Comparison of ENCODE assay signal across 1 cellular context in the genomic region with DNA sequence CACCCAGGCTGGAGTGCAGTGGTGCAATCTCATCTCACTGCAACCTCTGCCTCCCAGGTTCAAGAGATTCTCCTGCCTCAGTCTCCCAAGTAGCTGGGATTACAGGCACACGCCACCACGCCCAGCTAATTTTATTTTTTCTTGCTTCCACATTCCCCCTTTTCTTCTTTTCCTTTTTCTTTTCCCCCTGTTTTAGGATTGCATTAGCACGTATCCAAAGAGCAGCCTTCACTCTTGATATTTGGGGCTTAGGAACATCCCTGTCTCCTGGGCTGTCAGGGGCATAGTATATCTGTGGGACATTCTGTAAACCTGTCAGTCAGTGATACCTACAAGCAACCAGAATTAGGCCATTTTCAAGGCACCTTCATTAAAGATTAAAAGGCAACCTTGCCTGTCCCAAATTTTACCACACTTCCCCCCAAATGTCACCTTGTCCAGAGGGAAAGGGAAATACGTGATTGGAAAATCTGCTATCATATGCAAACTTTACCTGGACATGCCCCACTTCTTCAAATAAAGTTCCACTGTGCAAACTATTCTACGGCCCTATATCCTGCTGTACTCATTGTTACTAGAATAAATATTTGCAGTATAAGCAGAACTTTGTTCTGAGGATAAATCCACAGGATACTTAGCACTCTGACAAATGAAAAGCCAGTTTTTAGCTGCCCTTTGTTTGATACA.
A peak's percentile ranks its signal among the peaks of the same experiment; 100 is the strongest.
TF ChIP-seq lines count a peak whose summit lies in the region.

No MANE protein-coding gene starts in this region.

TF ChIP-seq in HepG2, 621 proteins besides CTCF, POLR2A, EP300 and RAD21 (continued from another document and continues in another):
- TF ChIP-seq, protein P1, sequence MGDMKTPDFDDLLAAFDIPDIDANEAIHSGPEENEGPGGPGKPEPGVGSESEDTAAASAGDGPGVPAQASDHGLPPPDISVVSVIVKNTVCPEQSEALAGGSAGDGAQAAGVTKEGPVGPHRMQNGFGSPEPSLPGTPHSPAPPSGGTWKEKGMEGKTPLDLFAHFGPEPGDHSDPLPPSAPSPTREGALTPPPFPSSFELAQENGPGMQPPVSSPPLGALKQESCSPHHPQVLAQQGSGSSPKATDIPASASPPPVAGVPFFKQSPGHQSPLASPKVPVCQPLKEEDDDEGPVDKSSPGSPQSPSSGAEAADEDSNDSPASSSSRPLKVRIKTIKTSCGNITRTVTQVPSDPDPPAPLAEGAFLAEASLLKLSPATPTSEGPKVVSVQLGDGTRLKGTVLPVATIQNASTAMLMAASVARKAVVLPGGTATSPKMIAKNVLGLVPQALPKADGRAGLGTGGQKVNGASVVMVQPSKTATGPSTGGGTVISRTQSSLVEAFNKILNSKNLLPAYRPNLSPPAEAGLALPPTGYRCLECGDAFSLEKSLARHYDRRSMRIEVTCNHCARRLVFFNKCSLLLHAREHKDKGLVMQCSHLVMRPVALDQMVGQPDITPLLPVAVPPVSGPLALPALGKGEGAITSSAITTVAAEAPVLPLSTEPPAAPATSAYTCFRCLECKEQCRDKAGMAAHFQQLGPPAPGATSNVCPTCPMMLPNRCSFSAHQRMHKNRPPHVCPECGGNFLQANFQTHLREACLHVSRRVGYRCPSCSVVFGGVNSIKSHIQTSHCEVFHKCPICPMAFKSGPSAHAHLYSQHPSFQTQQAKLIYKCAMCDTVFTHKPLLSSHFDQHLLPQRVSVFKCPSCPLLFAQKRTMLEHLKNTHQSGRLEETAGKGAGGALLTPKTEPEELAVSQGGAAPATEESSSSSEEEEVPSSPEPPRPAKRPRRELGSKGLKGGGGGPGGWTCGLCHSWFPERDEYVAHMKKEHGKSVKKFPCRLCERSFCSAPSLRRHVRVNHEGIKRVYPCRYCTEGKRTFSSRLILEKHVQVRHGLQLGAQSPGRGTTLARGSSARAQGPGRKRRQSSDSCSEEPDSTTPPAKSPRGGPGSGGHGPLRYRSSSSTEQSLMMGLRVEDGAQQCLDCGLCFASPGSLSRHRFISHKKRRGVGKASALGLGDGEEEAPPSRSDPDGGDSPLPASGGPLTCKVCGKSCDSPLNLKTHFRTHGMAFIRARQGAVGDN (CRISPR knock-in tag; IDR thresholded peaks at IDR 0.05): no peak
- no peak for TF ChIP-seq TCF12 (IDR thresholded peaks at IDR 0.05)
- TF ChIP-seq TCF12 (CRISPR knock-in tag; IDR thresholded peaks at IDR 0.05): peak; percentile 82; the same call in 1 of the 2 replicates
- TF ChIP-seq ZSCAN9 (CRISPR knock-in tag; IDR thresholded peaks at IDR 0.05; ENCODE audit: borderline replicate concordance): peak; percentile 48; the same call in 1 of the 2 replicates
- TF ChIP-seq, protein P2, sequence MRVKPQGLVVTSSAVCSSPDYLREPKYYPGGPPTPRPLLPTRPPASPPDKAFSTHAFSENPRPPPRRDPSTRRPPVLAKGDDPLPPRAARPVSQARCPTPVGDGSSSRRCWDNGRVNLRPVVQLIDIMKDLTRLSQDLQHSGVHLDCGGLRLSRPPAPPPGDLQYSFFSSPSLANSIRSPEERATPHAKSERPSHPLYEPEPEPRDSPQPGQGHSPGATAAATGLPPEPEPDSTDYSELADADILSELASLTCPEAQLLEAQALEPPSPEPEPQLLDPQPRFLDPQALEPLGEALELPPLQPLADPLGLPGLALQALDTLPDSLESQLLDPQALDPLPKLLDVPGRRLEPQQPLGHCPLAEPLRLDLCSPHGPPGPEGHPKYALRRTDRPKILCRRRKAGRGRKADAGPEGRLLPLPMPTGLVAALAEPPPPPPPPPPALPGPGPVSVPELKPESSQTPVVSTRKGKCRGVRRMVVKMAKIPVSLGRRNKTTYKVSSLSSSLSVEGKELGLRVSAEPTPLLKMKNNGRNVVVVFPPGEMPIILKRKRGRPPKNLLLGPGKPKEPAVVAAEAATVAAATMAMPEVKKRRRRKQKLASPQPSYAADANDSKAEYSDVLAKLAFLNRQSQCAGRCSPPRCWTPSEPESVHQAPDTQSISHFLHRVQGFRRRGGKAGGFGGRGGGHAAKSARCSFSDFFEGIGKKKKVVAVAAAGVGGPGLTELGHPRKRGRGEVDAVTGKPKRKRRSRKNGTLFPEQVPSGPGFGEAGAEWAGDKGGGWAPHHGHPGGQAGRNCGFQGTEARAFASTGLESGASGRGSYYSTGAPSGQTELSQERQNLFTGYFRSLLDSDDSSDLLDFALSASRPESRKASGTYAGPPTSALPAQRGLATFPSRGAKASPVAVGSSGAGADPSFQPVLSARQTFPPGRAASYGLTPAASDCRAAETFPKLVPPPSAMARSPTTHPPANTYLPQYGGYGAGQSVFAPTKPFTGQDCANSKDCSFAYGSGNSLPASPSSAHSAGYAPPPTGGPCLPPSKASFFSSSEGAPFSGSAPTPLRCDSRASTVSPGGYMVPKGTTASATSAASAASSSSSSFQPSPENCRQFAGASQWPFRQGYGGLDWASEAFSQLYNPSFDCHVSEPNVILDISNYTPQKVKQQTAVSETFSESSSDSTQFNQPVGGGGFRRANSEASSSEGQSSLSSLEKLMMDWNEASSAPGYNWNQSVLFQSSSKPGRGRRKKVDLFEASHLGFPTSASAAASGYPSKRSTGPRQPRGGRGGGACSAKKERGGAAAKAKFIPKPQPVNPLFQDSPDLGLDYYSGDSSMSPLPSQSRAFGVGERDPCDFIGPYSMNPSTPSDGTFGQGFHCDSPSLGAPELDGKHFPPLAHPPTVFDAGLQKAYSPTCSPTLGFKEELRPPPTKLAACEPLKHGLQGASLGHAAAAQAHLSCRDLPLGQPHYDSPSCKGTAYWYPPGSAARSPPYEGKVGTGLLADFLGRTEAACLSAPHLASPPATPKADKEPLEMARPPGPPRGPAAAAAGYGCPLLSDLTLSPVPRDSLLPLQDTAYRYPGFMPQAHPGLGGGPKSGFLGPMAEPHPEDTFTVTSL (CRISPR knock-in tag; IDR thresholded peaks at IDR 0.05; ENCODE audit: borderline replicate concordance): peak; percentile 86
- TF ChIP-seq FLYWCH1 (CRISPR knock-in tag; IDR thresholded peaks at IDR 0.05): no peak
- TF ChIP-seq ZNF331 (CRISPR knock-in tag; IDR thresholded peaks at IDR 0.05): peak; percentile 60; the same call in 1 of the 2 replicates
- no peak; the same call in 1 of the 2 replicates for TF ChIP-seq ATF1 (CRISPR knock-in tag; IDR thresholded peaks at IDR 0.05)
- TF ChIP-seq TGIF2 (CRISPR knock-in tag; IDR thresholded peaks at IDR 0.05): peak; percentile 83
- no peak for TF ChIP-seq YEATS2 (CRISPR knock-in tag; IDR thresholded peaks at IDR 0.05; ENCODE audit: borderline replicate concordance)
- no peak for TF ChIP-seq KLF12 (CRISPR knock-in tag; IDR thresholded peaks at IDR 0.05; ENCODE audit: borderline replicate concordance)
- peak; percentile 94 for TF ChIP-seq TCF7 (IDR thresholded peaks at IDR 0.05; ENCODE audit: low read depth)
- TF ChIP-seq ZNF605 (CRISPR knock-in tag; IDR thresholded peaks at IDR 0.05): no peak
- peak; percentile 66 for TF ChIP-seq SKI (IDR thresholded peaks at IDR 0.05; ENCODE audit: partially characterized antibody)
- no peak for TF ChIP-seq REPIN1 (CRISPR knock-in tag; IDR thresholded peaks at IDR 0.05; ENCODE audit: borderline replicate concordance, low read depth)
- no peak for TF ChIP-seq ZNF878 (CRISPR knock-in tag; IDR thresholded peaks at IDR 0.05)
- TF ChIP-seq CENPX (CRISPR knock-in tag; IDR thresholded peaks at IDR 0.05): no peak
- peak; percentile 39; the same call in 1 of the 2 replicates for TF ChIP-seq TFDP2 (CRISPR knock-in tag; IDR thresholded peaks at IDR 0.05)
- peak; percentile 95 for TF ChIP-seq GATA4 (IDR thresholded peaks at IDR 0.05; ENCODE audit: borderline replicate concordance, low read depth)
- TF ChIP-seq THYN1 (CRISPR knock-in tag; IDR thresholded peaks at IDR 0.05; ENCODE audit: borderline replicate concordance, low read depth): no peak
- TF ChIP-seq ZNF737 (CRISPR knock-in tag; IDR thresholded peaks at IDR 0.05; ENCODE audit: borderline replicate concordance): no peak
- TF ChIP-seq HOXA9 (CRISPR knock-in tag; IDR thresholded peaks at IDR 0.05; ENCODE audit: borderline replicate concordance): no peak
- TF ChIP-seq ZNF160 (CRISPR knock-in tag; IDR thresholded peaks at IDR 0.05): no peak
- TF ChIP-seq ZNF205 (CRISPR knock-in tag; IDR thresholded peaks at IDR 0.05): peak; percentile 91
- TF ChIP-seq, protein P3, sequence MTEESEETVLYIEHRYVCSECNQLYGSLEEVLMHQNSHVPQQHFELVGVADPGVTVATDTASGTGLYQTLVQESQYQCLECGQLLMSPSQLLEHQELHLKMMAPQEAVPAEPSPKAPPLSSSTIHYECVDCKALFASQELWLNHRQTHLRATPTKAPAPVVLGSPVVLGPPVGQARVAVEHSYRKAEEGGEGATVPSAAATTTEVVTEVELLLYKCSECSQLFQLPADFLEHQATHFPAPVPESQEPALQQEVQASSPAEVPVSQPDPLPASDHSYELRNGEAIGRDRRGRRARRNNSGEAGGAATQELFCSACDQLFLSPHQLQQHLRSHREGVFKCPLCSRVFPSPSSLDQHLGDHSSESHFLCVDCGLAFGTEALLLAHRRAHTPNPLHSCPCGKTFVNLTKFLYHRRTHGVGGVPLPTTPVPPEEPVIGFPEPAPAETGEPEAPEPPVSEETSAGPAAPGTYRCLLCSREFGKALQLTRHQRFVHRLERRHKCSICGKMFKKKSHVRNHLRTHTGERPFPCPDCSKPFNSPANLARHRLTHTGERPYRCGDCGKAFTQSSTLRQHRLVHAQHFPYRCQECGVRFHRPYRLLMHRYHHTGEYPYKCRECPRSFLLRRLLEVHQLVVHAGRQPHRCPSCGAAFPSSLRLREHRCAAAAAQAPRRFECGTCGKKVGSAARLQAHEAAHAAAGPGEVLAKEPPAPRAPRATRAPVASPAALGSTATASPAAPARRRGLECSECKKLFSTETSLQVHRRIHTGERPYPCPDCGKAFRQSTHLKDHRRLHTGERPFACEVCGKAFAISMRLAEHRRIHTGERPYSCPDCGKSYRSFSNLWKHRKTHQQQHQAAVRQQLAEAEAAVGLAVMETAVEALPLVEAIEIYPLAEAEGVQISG (CRISPR knock-in tag; IDR thresholded peaks at IDR 0.05): no peak
- no peak; the same call in 1 of the 2 replicates for TF ChIP-seq ZNF44 (CRISPR knock-in tag; IDR thresholded peaks at IDR 0.05)
- peak; percentile 97 for TF ChIP-seq HMG20B (CRISPR knock-in tag; conservative IDR thresholded peaks at IDR 0.05)
- TF ChIP-seq MIXL1 (CRISPR knock-in tag; IDR thresholded peaks at IDR 0.05): peak; percentile 87; the same call in 1 of the 2 replicates
- TF ChIP-seq JUND (CRISPR knock-in tag; IDR thresholded peaks at IDR 0.05): peak; percentile 77; the same call in 1 of the 2 replicates
- peak; percentile 24; the same call in 1 of the 2 replicates for TF ChIP-seq ZNF652 (CRISPR knock-in tag; IDR thresholded peaks at IDR 0.05; ENCODE audit: borderline replicate concordance, low read depth)
- peak; percentile 77; the same call in 1 of the 2 replicates for TF ChIP-seq SP5 (CRISPR knock-in tag; IDR thresholded peaks at IDR 0.05; ENCODE audit: borderline replicate concordance, low read depth)
- TF ChIP-seq KDM5B (CRISPR knock-in tag; IDR thresholded peaks at IDR 0.05; ENCODE audit: borderline replicate concordance): no peak; the same call in 1 of the 2 replicates
- no peak for TF ChIP-seq NFATC3 (CRISPR knock-in tag; IDR thresholded peaks at IDR 0.05)
- TF ChIP-seq HOXA3 (CRISPR knock-in tag; IDR thresholded peaks at IDR 0.05): no peak; the same call in 1 of the 2 replicates
- TF ChIP-seq POGK (CRISPR knock-in tag; conservative IDR thresholded peaks at IDR 0.05): 0 out of 2 replicates have a peak, but pooled peaks have one; percentile 11
- peak; percentile 97 for TF ChIP-seq RXRB (CRISPR knock-in tag; IDR thresholded peaks at IDR 0.05; ENCODE audit: borderline replicate concordance)
- TF ChIP-seq ZNF451 (CRISPR knock-in tag; IDR thresholded peaks at IDR 0.05): no peak
- TF ChIP-seq, protein P4, sequence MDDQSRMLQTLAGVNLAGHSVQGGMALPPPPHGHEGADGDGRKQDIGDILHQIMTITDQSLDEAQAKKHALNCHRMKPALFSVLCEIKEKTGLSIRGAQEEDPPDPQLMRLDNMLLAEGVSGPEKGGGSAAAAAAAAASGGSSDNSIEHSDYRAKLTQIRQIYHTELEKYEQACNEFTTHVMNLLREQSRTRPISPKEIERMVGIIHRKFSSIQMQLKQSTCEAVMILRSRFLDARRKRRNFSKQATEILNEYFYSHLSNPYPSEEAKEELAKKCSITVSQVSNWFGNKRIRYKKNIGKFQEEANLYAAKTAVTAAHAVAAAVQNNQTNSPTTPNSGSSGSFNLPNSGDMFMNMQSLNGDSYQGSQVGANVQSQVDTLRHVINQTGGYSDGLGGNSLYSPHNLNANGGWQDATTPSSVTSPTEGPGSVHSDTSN (CRISPR knock-in tag; IDR thresholded peaks at IDR 0.05; ENCODE audit: borderline replicate concordance): no peak
- TF ChIP-seq DPF2 (CRISPR knock-in tag; IDR thresholded peaks at IDR 0.05; ENCODE audit: borderline replicate concordance, low read depth): peak; percentile 85
- peak; percentile 88 for TF ChIP-seq NR2F6 (IDR thresholded peaks at IDR 0.05)
- peak; percentile 83 for TF ChIP-seq NR2F6 (CRISPR knock-in tag; IDR thresholded peaks at IDR 0.05)
- no peak for TF ChIP-seq SRY (CRISPR knock-in tag; IDR thresholded peaks at IDR 0.05)
- no peak for TF ChIP-seq ZNF772 (CRISPR knock-in tag; IDR thresholded peaks at IDR 0.05)
- no peak for TF ChIP-seq ZNF274 (CRISPR knock-in tag; IDR thresholded peaks at IDR 0.05)
- no peak for TF ChIP-seq ZNF674 (CRISPR knock-in tag; IDR thresholded peaks at IDR 0.05; ENCODE audit: low read depth)
- TF ChIP-seq MLX (CRISPR knock-in tag; IDR thresholded peaks at IDR 0.05): peak; percentile 91
- TF ChIP-seq ZNF589 (CRISPR knock-in tag; conservative IDR thresholded peaks at IDR 0.05): no peak
